ENCODE assay signal across 20 cellular contexts in the genomic region with DNA sequence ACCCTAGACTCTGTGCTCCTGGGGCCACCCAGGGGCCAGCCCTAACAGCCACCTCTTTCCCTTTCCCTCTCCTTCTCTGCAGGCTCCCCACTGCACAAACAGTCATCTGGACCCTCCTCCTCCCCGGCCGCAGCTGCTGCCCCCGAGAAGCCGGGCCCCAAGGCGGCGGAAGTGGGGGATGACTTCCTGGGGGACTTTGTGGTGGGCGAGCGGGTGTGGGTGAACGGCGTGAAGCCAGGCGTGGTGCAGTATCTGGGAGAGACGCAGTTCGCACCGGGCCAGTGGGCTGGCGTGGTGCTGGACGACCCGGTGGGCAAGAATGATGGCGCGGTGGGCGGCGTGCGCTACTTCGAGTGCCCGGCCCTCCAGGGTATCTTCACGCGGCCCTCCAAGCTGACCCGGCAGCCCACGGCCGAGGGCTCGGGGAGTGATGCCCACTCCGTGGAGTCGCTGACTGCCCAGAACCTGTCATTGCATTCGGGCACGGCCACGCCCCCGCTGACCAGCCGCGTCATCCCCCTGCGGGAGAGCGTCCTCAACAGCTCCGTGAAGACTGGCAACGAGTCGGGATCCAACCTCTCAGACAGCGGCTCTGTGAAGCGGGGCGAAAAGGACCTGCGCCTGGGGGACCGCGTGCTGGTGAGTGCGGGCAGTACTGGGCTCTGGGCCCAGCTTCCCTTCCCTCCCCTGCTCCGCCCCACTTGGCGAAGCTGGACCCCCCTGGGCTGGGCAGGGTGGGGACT. TPM values are rescaled to one million over a fixed set of nuclear protein-coding genes. Genes with fewer than 3 reads are reported as not detected.
DNase-seq lines count a peak whose midpoint lies in the region; ATAC-seq, FAIRE-seq and TF ChIP-seq lines count a peak whose summit lies in the region.
"Had no signal": no experiment of that assay in that cellular context is flagged by ENCODE, and none has a peak within 500 bp of the region (broad histone marks: within the 10 kb centered on the region; RNA-seq: fewer than 3 reads in every experiment).

No MANE protein-coding gene starts in this region.

- H3K27ac ChIP-seq in KOPT-K1 (ENCODE audit: low read depth, low read length, poor library complexity, severe bottlenecking), result peak overlapping the region; percentile 64
- H3K27ac ChIP-seq in GM12878 (ENCODE audit: control insufficient read depth, insufficient read depth), result no peak overlapping the region
- H3K27ac ChIP-seq: A549 had no signal

- CTCF ChIA-PET in GM12878 (lab: Yijun Ruan, JAX), result no interaction called here

- TF ChIP-seq EP300 in GM12878 (IDR thresholded peaks at IDR 0.05; ENCODE audit: borderline replicate concordance in 1 of 2, control insufficient read depth in 1 of 2, low read depth in 2 of 2, low read length in 2 of 2), result no peak

- H3K9ac ChIP-seq in GM12878 (ENCODE audit: control insufficient read depth, insufficient read depth, low read length), result no peak overlapping the region

- TF ChIP-seq POLR2A in GM12878 (IDR thresholded peaks at IDR 0.05; ENCODE audit: low read depth, low read length), result 0 out of 2 replicates have a peak, but pooled peaks have one; percentile 16

- 97% methylated on average over 46 of the region's 52 CpGs for WGBS in GM12878 (ENCODE audit: insufficient coverage, insufficient replicate concordance, low lambda C conversion rate, missing lambda C conversion rate)

- H3K36me3 ChIP-seq in KOPT-K1 (ENCODE audit: insufficient read depth, low read length) (no peaks in the 10 kb centered on the region), GM12878 (ENCODE audit: control insufficient read depth in 2 of 2, insufficient read depth in 2 of 2, low read length in 1 of 2) (peaks cover 6 to 19% of the 10 kb centered on the region in 2 experiments; a peak in 3 of 4 replicates)
- H3K36me3 ChIP-seq: HAP-1 had no signal

- H3K27ac Mint-ChIP-seq in natural killer cell, result peak overlapping the region in 1 of 2 donors; percentile 77
- H3K27ac Mint-ChIP-seq: CD4-positive, CD25-positive, alpha-beta regulatory T cell had no signal

- DNase-seq in D341Med (ENCODE audit: low spot score), result peak; percentile 36
- DNase-seq in GM12878 (ENCODE audit: low read depth, low spot score), result no peak
- no peak for DNase-seq in natural killer cell
- no peak for DNase-seq in activated CD4-positive, alpha-beta T cell treated with anti-CD3 and anti-CD28 coated beads, Interleukin-2, amount 50 U/mL, for 4 hours
- no peak for DNase-seq in MV-4-11 (lab: John Stamatoyannopoulos, UW)
- no peak for DNase-seq in D721Med (ENCODE audit: insufficient read length, low spot score)
- no peak for DNase-seq in posterior vena cava (ENCODE audit: low spot score)
- DNase-seq: CD4-positive, CD25-positive, alpha-beta regulatory T cell; DMS79; GF-D8; KG1; NCI-H1417; NCI-H1930; NCI-H2171 treated with DMSO at 0.1 percent for 48 hours; NCI-H510A; SW 1271 had no signal

- no peak for TF ChIP-seq CTCF in GM12878 (IDR thresholded peaks at IDR 0.05 in 2 of 3, conservative IDR thresholded peaks at IDR 0.05 in 1 of 3; ENCODE audit: control insufficient read depth in 2 of 3, extremely low read depth in 1 of 3, insufficient read depth in 1 of 3, low read depth in 3 of 3, low read length in 3 of 3)
- TF ChIP-seq CTCF in natural killer cell (IDR thresholded peaks at IDR 0.05), result no peak
- no peak for TF ChIP-seq CTCF in D721Med (IDR thresholded peaks at IDR 0.05; ENCODE audit: insufficient read depth, missing control alignments)

- peak overlapping the region; percentile 88 for H3K4me3 Mint-ChIP-seq in natural killer cell
- H3K4me3 Mint-ChIP-seq: CD4-positive, CD25-positive, alpha-beta regulatory T cell had no signal

- FAIRE-seq in GM12878 (lab: Jason Lieb, UNC) (no peak), D721Med (lab: Jason Lieb, UNC) (no peak)
- FAIRE-seq: A549, RCC 7860 had no signal

- RAD21 ChIA-PET in GM12878 (lab: Charles Lee; ENCODE audit: unreplicated experiment), result no interaction called here

- POLR2A ChIA-PET in GM12878 (lab: Charles Lee), result no interaction called here

- no peak overlapping the region for H3K4me3 ChIP-seq in GM12878
- H3K4me3 ChIP-seq: A549, HAP-1 had no signal

- in situ Hi-C loops in GM12878 (cut with MboI), result no loop called here

- no peaks in the 10 kb centered on the region for H3K4me1 ChIP-seq in GM12878 (ENCODE audit: control insufficient read depth, insufficient read depth, low read length)
- H3K4me1 ChIP-seq: HAP-1 had no signal

- no peaks in the 10 kb centered on the region for H3K27me3 Mint-ChIP-seq in natural killer cell (ENCODE audit: low read depth in 2 of 2)
- H3K27me3 Mint-ChIP-seq: CD4-positive, CD25-positive, alpha-beta regulatory T cell had no signal

- no peaks in the 10 kb centered on the region for H3K9me3 Mint-ChIP-seq in natural killer cell
- H3K9me3 Mint-ChIP-seq: CD4-positive, CD25-positive, alpha-beta regulatory T cell had no signal

- peaks cover 5 to 13% of the 10 kb centered on the region in 2 donors for H3K4me1 Mint-ChIP-seq in natural killer cell
- H3K4me1 Mint-ChIP-seq: CD4-positive, CD25-positive, alpha-beta regulatory T cell had no signal

- intact Hi-C loops in GM12878 (cut with micrococcal nuclease; ENCODE audit: unreplicated experiment), result no loop called here
- intact Hi-C loops in natural killer cell (cut with micrococcal nuclease), result no loop called here
- intact Hi-C loops in posterior vena cava (cut with DNase I), result no loop called here

- SMC1A ChIA-PET in GM12878 (lab: Charles Lee; ENCODE audit: uncharacterized antibody, unreplicated experiment), result no interaction called here

- H3K27me3 ChIP-seq in GM12878 (replicated peaks in 1 of 2; ENCODE audit: control insufficient read depth in 2 of 2, insufficient read depth in 2 of 2, low read length in 1 of 2), result no peaks in the 10 kb centered on the region

- H3K36me3 Mint-ChIP-seq in natural killer cell, result no peaks in the 10 kb centered on the region
- H3K36me3 Mint-ChIP-seq: CD4-positive, CD25-positive, alpha-beta regulatory T cell had no signal

- no peak overlapping the region for H3K4me2 ChIP-seq in GM12878 (ENCODE audit: control insufficient read depth, insufficient read depth)
- H3K4me2 ChIP-seq: A549 had no signal

- H4K20me1 ChIP-seq in GM12878 (ENCODE audit: control insufficient read depth, insufficient read depth), result no peaks in the 10 kb centered on the region

- ATAC-seq in GM12878 (no peak), natural killer cell (peak in 1 of 3 donors; percentile 55)
- ATAC-seq: A549 had no signal

- no TSS peak for BruUV-seq in GM12878 (replicated peaks; lab: Mats Ljungman, UMichigan)

- H3K79me2 ChIP-seq in GM12878 (ENCODE audit: control insufficient read depth, insufficient read depth, low read length), result no peaks in the 10 kb centered on the region

- H3K9me3 ChIP-seq in KOPT-K1 (ENCODE audit: insufficient read depth, low read length, poor library complexity, severe bottlenecking), result no peaks in the 10 kb centered on the region
- no peaks in the 10 kb centered on the region; the same call in 2 of the 3 replicates for H3K9me3 ChIP-seq in GM12878 (replicated peaks; ENCODE audit: control insufficient read depth, insufficient read depth, low read length)
- H3K9me3 ChIP-seq: A549, HAP-1 had no signal

- no peak overlapping the region for H2AFZ ChIP-seq in GM12878 (ENCODE audit: control insufficient read depth, low read depth, low read length)

- TF ChIP-seq RAD21 in GM12878 (IDR thresholded peaks at IDR 0.05; ENCODE audit: insufficient read depth, low read depth, low read length), result no peak

TF ChIP-seq in GM12878, 131 proteins besides CTCF, POLR2A, EP300 and RAD21:
- no peak for TF ChIP-seq HSF1 (IDR thresholded peaks at IDR 0.05; ENCODE audit: low read depth, low read length)

RNA-seq across cellular contexts. Expression of gene CLIP2, which starts 49.3 kb away (rescaled TPM):
- 143 and 165 TPM in 2 replicates for total RNA-seq in GM12878 (2013; cell fraction: nucleolus; rRNA removed)
- 22.0 and 26.3 TPM in 2 replicates for total RNA-seq in GM12878 (2014; rRNA removed)
- total RNA-seq in GM12878 (2014; rRNA removed; fragmentation: Illumina TruSeq; extraction: Trizol), result 26.9 and 27.4 TPM in 2 replicates
- 52.9 and 56.3 TPM in 2 replicates for total RNA-seq in GM12878 (2021)
- polyA plus RNA-seq in GM12878 (2011; ENCODE audit: low read depth), result 9.8 TPM
- 6.1 and 10.4 TPM in 2 replicates for polyA plus RNA-seq in GM12878 (2011; rRNA removed)
- polyA plus RNA-seq in GM12878 (2011; cell fraction: cytosol; rRNA removed), result 14.3 and 15.7 TPM in 2 replicates
- 17.4 and 26.9 TPM in 2 replicates for polyA plus RNA-seq in GM12878 (2011; cell fraction: nucleus; rRNA removed)
- polyA plus RNA-seq in GM12878 (2012), result 29.2 and 33.1 TPM in 2 replicates
- 5.0 and 23.2 TPM in 2 replicates for polyA plus RNA-seq in GM12878 (2014; fragmentation: Illumina TruSeq; extraction: Trizol)
- polyA plus RNA-seq in GM12878 (2014; fragmentation: Nextera tagmentation; extraction: Ambion mirVana), result under 1 TPM; 0.26 to 0.82 TPM
- polyA plus RNA-seq in GM12878 (2014; rRNA removed), result 23.3 and 28.8 TPM in 2 replicates
- polyA plus RNA-seq in GM12878 (2016; fragmentation: Nextera tagmentation; extraction: Ambion mirVana), result 10 to 100 TPM; 14.8 to 18.9 TPM
- 15.9 and 30.9 TPM in 2 replicates for polyA minus RNA-seq in GM12878 (2011; rRNA and poly(A)+ RNA removed)
- polyA minus RNA-seq in GM12878 (2011; cell fraction: cytosol; rRNA and poly(A)+ RNA removed), result 18.5 and 19.4 TPM in 2 replicates
- polyA minus RNA-seq in GM12878 (2011; cell fraction: nucleus; rRNA and poly(A)+ RNA removed), result 16.9 and 27.1 TPM in 2 replicates
- 10 to 100 TPM in 2 of 3 donors, 1 to 10 TPM in 1; 8.5 to 14.7 (median 10.5) TPM for total RNA-seq in natural killer cell
- total RNA-seq in posterior vena cava, result 10 to 100 TPM; 16.1 to 26.6 TPM
